Comparison of ENCODE assay signal across 21 cellular contexts in the genomic region with DNA sequence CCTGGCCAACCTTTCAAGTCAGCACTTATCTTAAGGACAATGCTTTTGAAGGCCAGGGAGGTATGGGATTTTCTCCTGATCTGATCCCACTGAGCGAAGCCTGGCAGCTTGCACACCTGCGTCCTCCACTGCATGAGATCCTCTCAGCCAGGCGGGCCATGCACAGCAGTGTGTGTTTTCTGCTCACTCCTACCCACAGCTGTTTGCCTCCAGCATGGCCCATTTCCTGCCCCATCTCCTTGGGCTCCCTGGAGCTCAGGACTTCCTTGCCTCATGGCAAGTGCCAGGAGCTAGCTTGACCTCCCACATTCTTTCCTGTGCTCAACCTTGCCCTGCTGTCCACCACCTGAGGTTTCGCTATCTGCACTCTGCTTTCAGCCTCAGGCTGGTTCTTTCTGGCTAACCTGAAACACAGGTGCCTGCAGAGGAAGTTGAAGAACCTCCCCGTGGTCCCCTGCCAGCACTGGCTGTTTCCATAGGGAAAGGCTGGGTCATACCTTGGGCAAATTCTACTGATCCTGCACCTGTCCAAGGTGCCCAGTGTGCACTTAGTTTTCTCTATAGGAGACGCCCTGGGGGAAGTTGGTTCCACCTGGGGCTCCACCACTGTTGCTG. TPM values are rescaled to one million over a fixed set of nuclear protein-coding genes. Genes with fewer than 3 reads are reported as not detected.
A peak's percentile ranks its signal among the peaks of the same experiment; 100 is the strongest.
DNase-seq lines count a peak whose midpoint lies in the region; ATAC-seq and TF ChIP-seq lines count a peak whose summit lies in the region.
"Had no signal": no experiment of that assay in that cellular context is flagged by ENCODE, and none has a peak within 500 bp of the region (broad histone marks: within the 10 kb centered on the region; RNA-seq: fewer than 3 reads in every experiment).

No MANE protein-coding gene starts in this region.

- in situ Hi-C loops in KBM-7 (cut with MboI; ENCODE audit: low pct_unique_long_range_greater_than_20kb, low sequenced_read_pairs), result no loop called here

- no peak overlapping the region for H3K9ac ChIP-seq in BLaER1

- peaks cover 13% of the 10 kb centered on the region for H3K4me1 ChIP-seq in BLaER1
- H3K4me1 ChIP-seq: Peyer's patch, vagina had no signal

- no peak for TF ChIP-seq RAD21 in Ishikawa (IDR thresholded peaks at IDR 0.05; ENCODE audit: low read depth)

- peak; percentile 49 to 71 for DNase-seq in NCI-H524 (lab: John Stamatoyannopoulos, UW)
- no peak for DNase-seq in neural crest cell (ENCODE audit: low read depth, low spot score)
- DNase-seq in KBM-7, result no peak
- no peak for DNase-seq in activated naive CD4-positive, alpha-beta T cell treated with Interleukin-2 at 50 U/mL for 16 hours
- DNase-seq in activated naive CD4-positive, alpha-beta T cell treated with anti-CD3 and anti-CD28 coated beads for 36 hours, result no peak
- DNase-seq: activated CD4-positive, CD25-positive, alpha-beta regulatory T cell treated with anti-CD3 and anti-CD28 coated beads, Interleukin-2, amount 50 U/mL, for 72 hours; activated effector memory CD4-positive, alpha-beta T cell treated with anti-CD3 and anti-CD28 coated beads, Interleukin-2, amount 50 U/mL, for 16 hours; C1 segment of cervical spinal cord; heart left ventricle; mammary epithelial cell; NCI-H1105; Peyer's patch had no signal

- peak overlapping the region; percentile 48 for H3K4me2 ChIP-seq in BLaER1

- TF ChIP-seq EP300 in Ishikawa (IDR thresholded peaks at IDR 0.05; ENCODE audit: borderline replicate concordance), result no peak

- intact Hi-C loops in activated naive CD4-positive, alpha-beta T cell treated with anti-CD3 and anti-CD28 coated beads for 36 hours (cut with micrococcal nuclease), result no loop called here

- no peaks in the 10 kb centered on the region for H3K9me3 Mint-ChIP-seq in neural crest cell
- H3K9me3 Mint-ChIP-seq in activated naive CD4-positive, alpha-beta T cell treated with anti-CD3 and anti-CD28 coated beads for 36 hours, result no peaks in the 10 kb centered on the region

- no peaks in the 10 kb centered on the region for H3K36me3 ChIP-seq in BLaER1
- H3K36me3 ChIP-seq: heart left ventricle, neutrophil, Peyer's patch, suprapubic skin, vagina had no signal

- peak overlapping the region; percentile 35 for H3K27ac Mint-ChIP-seq in neural crest cell (ENCODE audit: unreplicated experiment)
- no peak overlapping the region for H3K27ac Mint-ChIP-seq in activated naive CD4-positive, alpha-beta T cell treated with anti-CD3 and anti-CD28 coated beads for 36 hours
- H3K27ac Mint-ChIP-seq: brain had no signal

- H3K36me3 Mint-ChIP-seq in neural crest cell (ENCODE audit: low read depth), result no peaks in the 10 kb centered on the region
- H3K36me3 Mint-ChIP-seq in activated naive CD4-positive, alpha-beta T cell treated with anti-CD3 and anti-CD28 coated beads for 36 hours (ENCODE audit: low read depth), result no peaks in the 10 kb centered on the region
- H3K36me3 Mint-ChIP-seq: brain had no signal

- H3K4me1 Mint-ChIP-seq in neural crest cell, result no peaks in the 10 kb centered on the region
- H3K4me1 Mint-ChIP-seq in activated naive CD4-positive, alpha-beta T cell treated with anti-CD3 and anti-CD28 coated beads for 36 hours (ENCODE audit: low read depth), result no peaks in the 10 kb centered on the region
- H3K4me1 Mint-ChIP-seq: brain had no signal

- H3K27me3 ChIP-seq in BLaER1, result no peaks in the 10 kb centered on the region
- H3K27me3 ChIP-seq: heart left ventricle, neutrophil, Peyer's patch, suprapubic skin, vagina had no signal

- H3K9me3 ChIP-seq in BLaER1, result no peaks in the 10 kb centered on the region
- H3K9me3 ChIP-seq: neutrophil, Peyer's patch, suprapubic skin, vagina had no signal

- no peak for TF ChIP-seq CTCF in neural crest cell (conservative IDR thresholded peaks at IDR 0.05)

- H3K4me3 Mint-ChIP-seq in neural crest cell, result no peak overlapping the region
- no peak overlapping the region for H3K4me3 Mint-ChIP-seq in activated naive CD4-positive, alpha-beta T cell treated with anti-CD3 and anti-CD28 coated beads for 36 hours
- H3K4me3 Mint-ChIP-seq: brain had no signal

- H3K4me3 ChIP-seq in BLaER1, result no peak overlapping the region
- H3K4me3 ChIP-seq: heart left ventricle, Peyer's patch, skin epidermis, suprapubic skin, vagina had no signal

- no peak overlapping the region for H3K27ac ChIP-seq in BLaER1
- H3K27ac ChIP-seq: epithelial cell of prostate, heart left ventricle, neutrophil, Peyer's patch, skin epidermis, suprapubic skin, vagina had no signal

- no peaks in the 10 kb centered on the region for H4K20me1 ChIP-seq in BLaER1

- peaks cover 2% of the 10 kb centered on the region for H3K27me3 Mint-ChIP-seq in neural crest cell (ENCODE audit: low read depth)
- H3K27me3 Mint-ChIP-seq in activated naive CD4-positive, alpha-beta T cell treated with anti-CD3 and anti-CD28 coated beads for 36 hours (ENCODE audit: low read depth), result peaks cover 3% of the 10 kb centered on the region
- H3K27me3 Mint-ChIP-seq: brain had no signal

- no peak for ATAC-seq in GM21515 (IDR thresholded peaks at IDR 0.05; ENCODE audit: unreplicated experiment)

- CTCF ChIA-PET in activated naive CD4-positive, alpha-beta T cell treated with anti-CD3 and anti-CD28 coated beads for 36 hours (lab: Charles Lee), result interaction anchor here (0.6 kb wide), 1 partner anchor 599 kb away, joined by 3 read pairs; no protein-coding TSS in a partner anchor

TF ChIP-seq in Ishikawa, 13 proteins besides CTCF, POLR2A, EP300 and RAD21:
- TF ChIP-seq TCF12 (IDR thresholded peaks at IDR 0.05; ENCODE audit: low read depth), result no peak
- TF ChIP-seq, protein P1, sequence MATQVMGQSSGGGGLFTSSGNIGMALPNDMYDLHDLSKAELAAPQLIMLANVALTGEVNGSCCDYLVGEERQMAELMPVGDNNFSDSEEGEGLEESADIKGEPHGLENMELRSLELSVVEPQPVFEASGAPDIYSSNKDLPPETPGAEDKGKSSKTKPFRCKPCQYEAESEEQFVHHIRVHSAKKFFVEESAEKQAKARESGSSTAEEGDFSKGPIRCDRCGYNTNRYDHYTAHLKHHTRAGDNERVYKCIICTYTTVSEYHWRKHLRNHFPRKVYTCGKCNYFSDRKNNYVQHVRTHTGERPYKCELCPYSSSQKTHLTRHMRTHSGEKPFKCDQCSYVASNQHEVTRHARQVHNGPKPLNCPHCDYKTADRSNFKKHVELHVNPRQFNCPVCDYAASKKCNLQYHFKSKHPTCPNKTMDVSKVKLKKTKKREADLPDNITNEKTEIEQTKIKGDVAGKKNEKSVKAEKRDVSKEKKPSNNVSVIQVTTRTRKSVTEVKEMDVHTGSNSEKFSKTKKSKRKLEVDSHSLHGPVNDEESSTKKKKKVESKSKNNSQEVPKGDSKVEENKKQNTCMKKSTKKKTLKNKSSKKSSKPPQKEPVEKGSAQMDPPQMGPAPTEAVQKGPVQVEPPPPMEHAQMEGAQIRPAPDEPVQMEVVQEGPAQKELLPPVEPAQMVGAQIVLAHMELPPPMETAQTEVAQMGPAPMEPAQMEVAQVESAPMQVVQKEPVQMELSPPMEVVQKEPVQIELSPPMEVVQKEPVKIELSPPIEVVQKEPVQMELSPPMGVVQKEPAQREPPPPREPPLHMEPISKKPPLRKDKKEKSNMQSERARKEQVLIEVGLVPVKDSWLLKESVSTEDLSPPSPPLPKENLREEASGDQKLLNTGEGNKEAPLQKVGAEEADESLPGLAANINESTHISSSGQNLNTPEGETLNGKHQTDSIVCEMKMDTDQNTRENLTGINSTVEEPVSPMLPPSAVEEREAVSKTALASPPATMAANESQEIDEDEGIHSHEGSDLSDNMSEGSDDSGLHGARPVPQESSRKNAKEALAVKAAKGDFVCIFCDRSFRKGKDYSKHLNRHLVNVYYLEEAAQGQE (IDR thresholded peaks at IDR 0.05; ENCODE audit: low read depth), result peak; percentile 29; the same call in 1 of the 2 replicates

RNA-seq across cellular contexts. Expression of a gene that starts 43.9 kb away (rescaled TPM):
- 5.4 and 5.5 TPM in 2 replicates for total RNA-seq in neural crest cell
- total RNA-seq in activated naive CD4-positive, alpha-beta T cell treated with anti-CD3 and anti-CD28 coated beads for 36 hours, result under 1 TPM; 0.49 to 0.50 TPM

Comparison
In these comparisons a context has a peak if more than half of its experiments do, and no peak if none do; other contexts are left out.
1. DNase-seq: peak in NCI-H524 (2 of 2); none in neural crest cell (single experiment), KBM-7 (single experiment), activated naive CD4-positive, alpha-beta T cell treated with Interleukin-2 at 50 U/mL for 16 hours (single experiment) and activated naive CD4-positive, alpha-beta T cell treated with anti-CD3 and anti-CD28 coated beads for 36 hours (single experiment).